ENCODE assay signal across 15 cellular contexts in genomic region chr6:25959890-25960531, GRCh38. TPM values are rescaled to one million over a fixed set of nuclear protein-coding genes. Genes with fewer than 3 reads are reported as not detected.
DNase-seq lines count a peak whose midpoint lies in the region; TF ChIP-seq lines count a peak whose summit lies in the region.
"Had no signal": no experiment of that assay in that cellular context is flagged by ENCODE, and none has a peak within 500 bp of the region (broad histone marks: within the 10 kb centered on the region; RNA-seq: fewer than 3 reads in every experiment).

No MANE protein-coding gene starts in this region.

- no peaks in the 10 kb centered on the region for H3K27me3 Mint-ChIP-seq in activated T-cell treated with anti-CD3 and anti-CD28 coated beads, Interleukin-2, amount 50 U/mL, for 24 hours

- 0 out of 2 replicates have a peak overlapping the region, but pooled peaks have one; percentile 58 for H2AFZ ChIP-seq in PC-9

- no TSS peak for BruUV-seq in PC-9 (replicated peaks; lab: Mats Ljungman, UMichigan)
- no TSS peak for BruUV-seq in A673 (replicated peaks; lab: Mats Ljungman, UMichigan)

- POLR2A ChIA-PET in PC-9 (lab: Charles Lee; ENCODE audit: unreplicated experiment): no interaction called here
- POLR2A ChIA-PET in A673 (lab: Charles Lee; ENCODE audit: low non-redundant PET): interaction anchor here (0.7 kb wide), 1 partner anchor 1951 kb away, joined by 3 read pairs; no protein-coding TSS in a partner anchor

- peaks cover 6% of the 10 kb centered on the region; the same call in 1 of the 2 replicates for H3K36me3 ChIP-seq in PC-9 (ENCODE audit: low read depth)
- H3K36me3 ChIP-seq in A673 (ENCODE audit: insufficient read depth, low read length, poor library complexity, severe bottlenecking): no peaks in the 10 kb centered on the region

- H3K79me2 ChIP-seq in PC-9 (ENCODE audit: low read depth): peaks cover 20% of the 10 kb centered on the region

- H3K4me1 ChIP-seq in PC-9 (replicated peaks; ENCODE audit: insufficient read depth) (peaks cover 16% of the 10 kb centered on the region), A673 (ENCODE audit: insufficient read depth, low read length, poor library complexity, severe bottlenecking) (peaks cover 14% of the 10 kb centered on the region)

- no peaks in the 10 kb centered on the region for H4K20me1 ChIP-seq in PC-9 (ENCODE audit: insufficient read depth)

- peak overlapping the region; percentile 98 for H3K27ac Mint-ChIP-seq in activated T-cell treated with anti-CD3 and anti-CD28 coated beads, Interleukin-2, amount 50 U/mL, for 24 hours

- H3F3A ChIP-seq in PC-9 (ENCODE audit: insufficient read depth, low read depth): peaks cover 12% of the 10 kb centered on the region

- intact Hi-C loops in PC-9 (cut with micrococcal nuclease; ENCODE audit: unreplicated experiment) (no loop called here), A673 (cut with micrococcal nuclease; ENCODE audit: unreplicated experiment) (no loop called here)

- H3K27ac ChIP-seq in PC-9: no peak overlapping the region
- no peak overlapping the region for H3K27ac ChIP-seq in coronary artery
- H3K27ac ChIP-seq in A673 (ENCODE audit: low read depth, low read length, poor library complexity, severe bottlenecking): no peak overlapping the region

- no peaks in the 10 kb centered on the region for H3K9me2 ChIP-seq in PC-9 (ENCODE audit: insufficient read depth)

- H3K9me3 Mint-ChIP-seq in activated T-cell treated with anti-CD3 and anti-CD28 coated beads, Interleukin-2, amount 50 U/mL, for 24 hours: peaks cover 32% of the 10 kb centered on the region

- TF ChIP-seq CTCF in PC-9 (conservative IDR thresholded peaks at IDR 0.05): no peak
- TF ChIP-seq CTCF in coronary artery (IDR thresholded peaks at IDR 0.05): no peak
- no peak for TF ChIP-seq CTCF in A673 (conservative IDR thresholded peaks at IDR 0.05; ENCODE audit: low read depth, low read length)

- no peak overlapping the region for H3K4me3 ChIP-seq in PC-9
- H3K4me3 ChIP-seq in coronary artery: no peak overlapping the region
- no peak overlapping the region for H3K4me3 ChIP-seq in A673 (ENCODE audit: low read depth, low read length, poor library complexity, severe bottlenecking)

- H3K4me3 Mint-ChIP-seq in activated T-cell treated with anti-CD3 and anti-CD28 coated beads, Interleukin-2, amount 50 U/mL, for 24 hours: no peak overlapping the region

- DNase-seq in activated T-cell treated with anti-CD3 and anti-CD28 coated beads, Interleukin-2, amount 50 U/mL, for 24 hours: no peak
- no peak for DNase-seq in activated T-cell treated with anti-CD3 and anti-CD28 coated beads, Interleukin-2, amount 50 U/mL, for 48 hours
- DNase-seq in PC-9 (no peak), dedifferentiated amniotic fluid mesenchymal stem cell (ENCODE audit: extremely low spot score) (peak; percentile 16), renal cortical epithelial cell (ENCODE audit: low read depth) (peak; percentile 34), NCI-H2227 treated with DMSO at 0.1 percent for 48 hours (lab: John Stamatoyannopoulos, UW) (no peak), coronary artery (ENCODE audit: low spot score) (no peak), A673 (ENCODE audit: low spot score) (no peak)
- DNase-seq: NCI-H345; PC-3; stimulated activated naive CD4-positive, alpha-beta T cell had no signal

- H3K27me3 ChIP-seq in PC-9 (ENCODE audit: insufficient read depth, low read depth) (no peaks in the 10 kb centered on the region), A673 (replicated peaks; ENCODE audit: insufficient read depth, low read depth, low read length, poor library complexity) (no peaks in the 10 kb centered on the region)

- H3K4me2 ChIP-seq in PC-9: no peak overlapping the region

- H3K9me3 ChIP-seq in PC-9 (ENCODE audit: insufficient read depth, low read depth) (no peaks in the 10 kb centered on the region), A673 (ENCODE audit: low read depth, low read length, poor library complexity, severe bottlenecking) (no peaks in the 10 kb centered on the region)

- H3K36me3 Mint-ChIP-seq in activated T-cell treated with anti-CD3 and anti-CD28 coated beads, Interleukin-2, amount 50 U/mL, for 24 hours (ENCODE audit: low read depth): peaks cover 61% of the 10 kb centered on the region

- H3K4me1 Mint-ChIP-seq in activated T-cell treated with anti-CD3 and anti-CD28 coated beads, Interleukin-2, amount 50 U/mL, for 24 hours (ENCODE audit: low read depth): peaks cover 66% of the 10 kb centered on the region

- CTCF ChIA-PET in PC-9 (lab: Charles Lee) (interaction anchor here (0.6 kb wide), 1 partner anchor 179 kb away, joined by 3 read pairs; no protein-coding TSS in a partner anchor), A673 (lab: Charles Lee) (no interaction called here)

RNA-seq across cellular contexts. Expression of gene TRIM38, which starts 2.6 kb away (rescaled TPM):
- total RNA-seq in PC-9 (2021): 23.6 and 31.3 TPM in 2 replicates
- total RNA-seq in renal cortical epithelial cell: 10.4 and 28.5 TPM in 2 replicates
- total RNA-seq in A673 (2021): 8.9 and 9.7 TPM in 2 replicates

RNA-seq across cellular contexts. Expression of gene SLC17A2, which starts 29.5 kb away (rescaled TPM):
- total RNA-seq in PC-9 (2021) (not detected in 2 replicates), renal cortical epithelial cell (0.30 TPM in 1 of 2 replicates, not detected in the other), A673 (2021) (not detected in 2 replicates)
- total RNA-seq: Daoy; lower leg skin; osteocyte; PC-3; T-helper 2 cell treated with Interferon-gamma antibody and Interleukin-4, amounts not matched to agents 100 ng/mL and 5 ng/mL, for 36 hours had no signal

Comparison
In these comparisons a context has a peak if more than half of its experiments do, and no peak if none do; other contexts are left out.
1. DNase-seq: peak in dedifferentiated amniotic fluid mesenchymal stem cell (single experiment) and renal cortical epithelial cell (single experiment); none in activated T-cell treated with anti-CD3 and anti-CD28 coated beads, Interleukin-2, amount 50 U/mL, for 24 hours (single experiment), activated T-cell treated with anti-CD3 and anti-CD28 coated beads, Interleukin-2, amount 50 U/mL, for 48 hours (0 of 2), PC-9 (0 of 2), NCI-H2227 treated with DMSO at 0.1 percent for 48 hours (single experiment), coronary artery (single experiment) and A673 (single experiment).